8 cellular contexts compared by ENCODE assay signal in the genomic region with DNA sequence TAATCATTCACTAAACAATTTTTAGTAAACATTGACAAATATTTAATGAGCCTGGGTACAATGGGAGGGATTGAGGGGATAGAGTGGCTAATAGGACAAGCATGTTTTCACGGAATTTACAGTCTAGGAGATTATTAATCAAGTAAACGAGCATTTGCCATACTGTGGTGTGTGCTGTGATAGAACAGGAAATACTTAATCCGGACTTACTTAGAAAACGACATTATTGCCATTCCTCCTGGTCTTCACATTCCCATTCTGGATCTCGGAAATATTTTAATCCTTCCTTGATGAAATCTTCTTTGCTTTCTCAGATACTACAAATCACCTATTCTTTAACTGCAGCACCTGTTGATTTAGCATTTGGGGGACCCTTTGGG. TPM values are rescaled to one million over a fixed set of nuclear protein-coding genes. Genes with fewer than 3 reads are reported as not detected.
A peak's percentile ranks its signal among the peaks of the same experiment; 100 is the strongest.
DNase-seq lines count a peak whose midpoint lies in the region; ATAC-seq and TF ChIP-seq lines count a peak whose summit lies in the region.

No MANE protein-coding gene starts in this region.

- peaks cover 15% of the 10 kb centered on the region for H3K36me3 ChIP-seq in SJSA1

- DNase-seq in DMS153 treated with DMSO at 0.1 percent for 48 hours (lab: John Stamatoyannopoulos, UW; ENCODE audit: unreplicated experiment) = peak; percentile 35
- no peak for DNase-seq in DMS153 (lab: John Stamatoyannopoulos, UW)
- DNase-seq in SJSA1 (ENCODE audit: low read depth in 1 of 2, low spot score in 2 of 2) = no peak
- DNase-seq in fibroblast of pulmonary artery (ENCODE audit: low read depth) = no peak
- peak; percentile 55 for DNase-seq in retinal pigment epithelial cell (ENCODE audit: low read depth)
- no peak for DNase-seq in 8988T
- DNase-seq in C1 segment of cervical spinal cord (lab: John Stamatoyannopoulos, UW) = no peak

- peaks cover 7% of the 10 kb centered on the region for H3K4me1 ChIP-seq in SJSA1 (replicated peaks)

- H3K27me3 ChIP-seq in SJSA1 (replicated peaks) = no peaks in the 10 kb centered on the region

- no peaks in the 10 kb centered on the region for H3K9me3 ChIP-seq in SJSA1 (replicated peaks)

- TF ChIP-seq CTCF in fibroblast of pulmonary artery (IDR thresholded peaks at IDR 0.05; ENCODE audit: low read length, missing control alignments) = no peak
- TF ChIP-seq CTCF in retinal pigment epithelial cell (conservative IDR thresholded peaks at IDR 0.05; ENCODE audit: low read depth, low read length) = no peak

- H3K27ac ChIP-seq in SJSA1 = peak overlapping the region; percentile 62

- H3K4me3 ChIP-seq in SJSA1 (peak overlapping the region; percentile 85), fibroblast of pulmonary artery (replicated peaks; ENCODE audit: low read depth, low read length) (peak overlapping the region; percentile 91), retinal pigment epithelial cell (ENCODE audit: low read length) (peak overlapping the region; percentile 88)

- no peak for ATAC-seq in GM21526 (IDR thresholded peaks at IDR 0.05; ENCODE audit: low FRiP score, unreplicated experiment)

RNA-seq across cellular contexts. Expression of a gene that starts 0.9 kb away (rescaled TPM):
- 6.4 and 11.0 TPM in 2 replicates for total RNA-seq in SJSA1 (2014; rRNA removed; shearing (Covaris generic))

RNA-seq across cellular contexts. Expression of a gene that starts 39.7 kb away (rescaled TPM):
- 7.9 and 8.5 TPM in 2 replicates for total RNA-seq in SJSA1 (2014; rRNA removed; shearing (Covaris generic))

RNA-seq across cellular contexts. Expression of a gene that starts 39.7 kb away (rescaled TPM):
- total RNA-seq in SJSA1 (2014; rRNA removed; shearing (Covaris generic)) = 29.8 and 40.5 TPM in 2 replicates

RNA-seq across cellular contexts. Expression of a gene that starts 52.1 kb away (rescaled TPM):
- 35.8 and 45.0 TPM in 2 replicates for total RNA-seq in SJSA1 (2014; rRNA removed; shearing (Covaris generic))

RNA-seq across cellular contexts. Expression of a gene that starts 52.1 kb away (rescaled TPM):
- 6.9 and 7.2 TPM in 2 replicates for total RNA-seq in SJSA1 (2014; rRNA removed; shearing (Covaris generic))

Comparison
In these comparisons a context has a peak if more than half of its experiments do, and no peak if none do; other contexts are left out.
1. DNase-seq: peak in DMS153 treated with DMSO at 0.1 percent for 48 hours (single experiment) and retinal pigment epithelial cell (single experiment); none in DMS153 (single experiment), SJSA1 (0 of 2), fibroblast of pulmonary artery (single experiment), 8988T (single experiment) and C1 segment of cervical spinal cord (0 of 14).
2. Peak in every context shown above with its lines, with median percentiles within 50 percentile points of each other: H3K4me3 ChIP-seq.